ENCODE assay signal across 14 cellular contexts in the genomic region with DNA sequence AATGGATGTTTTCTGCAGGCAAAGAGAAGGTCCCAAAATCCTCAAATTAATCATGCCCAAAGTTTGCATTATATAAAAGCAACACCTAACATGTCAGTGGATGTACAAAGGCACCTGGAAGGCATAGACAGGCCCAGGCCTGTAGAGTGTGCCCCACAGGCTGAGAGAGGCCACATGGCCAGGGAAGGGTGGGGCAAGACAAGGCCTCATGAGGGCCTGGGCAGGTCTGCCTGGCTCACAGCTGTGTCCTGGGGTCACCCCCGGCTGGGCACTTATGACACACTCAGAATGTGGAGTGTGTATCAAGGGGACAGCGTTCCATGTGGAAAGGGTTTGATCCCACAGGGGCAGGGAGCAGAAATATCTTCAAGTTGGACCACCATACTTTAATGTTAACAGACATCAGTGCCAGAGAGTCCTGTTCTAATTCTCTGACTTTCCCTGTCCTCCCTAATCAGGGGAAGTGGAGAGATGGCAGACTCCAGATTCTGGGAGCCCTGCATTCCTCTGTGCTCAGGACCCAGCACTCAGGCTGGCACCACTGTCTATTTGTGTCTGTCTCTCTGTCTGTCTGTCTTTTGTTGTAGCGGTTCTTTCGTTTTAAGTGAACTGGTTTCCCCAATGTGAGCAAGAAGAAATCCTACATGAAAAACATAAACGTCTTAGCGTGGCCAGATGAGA.
DNase-seq lines count a peak whose midpoint lies in the region; ATAC-seq, FAIRE-seq and TF ChIP-seq lines count a peak whose summit lies in the region.
"Had no signal": no experiment of that assay in that cellular context is flagged by ENCODE, and none has a peak within 500 bp of the region (broad histone marks: within the 10 kb centered on the region; RNA-seq: fewer than 3 reads in every experiment).

No MANE protein-coding gene starts in this region.

- POLR2A ChIA-PET in PC-3 (lab: Charles Lee; ENCODE audit: unreplicated experiment): no interaction called here

- no peaks in the 10 kb centered on the region for H3K9me2 ChIP-seq in PC-3 (replicated peaks; ENCODE audit: low read length)

- H3K9me3 ChIP-seq in PC-3 (ENCODE audit: low read length) (no peaks in the 10 kb centered on the region), lower lobe of right lung (no peaks in the 10 kb centered on the region), upper lobe of left lung (no peaks in the 10 kb centered on the region)
- H3K9me3 ChIP-seq: adrenal gland had no signal

- ATAC-seq in PC-3 (no peak), lower lobe of right lung (peak; percentile 58 to 69), upper lobe of left lung (ENCODE audit: low FRiP score in 2 of 2) (no peak), GM18909 (IDR thresholded peaks at IDR 0.05; ENCODE audit: poor library complexity, unreplicated experiment) (no peak)
- ATAC-seq: WTC11 had no signal

- no peak for TF ChIP-seq POLR2A in upper lobe of left lung (IDR thresholded peaks at IDR 0.05)

- no peaks in the 10 kb centered on the region for H3F3A ChIP-seq in PC-3 (ENCODE audit: low read length, unreplicated experiment)

- TF ChIP-seq CTCF in PC-3 (conservative IDR thresholded peaks at IDR 0.05; ENCODE audit: low read depth, low read length) (no peak), bronchial epithelial cell (IDR thresholded peaks at IDR 0.05; ENCODE audit: insufficient read depth, low read length, severe bottlenecking) (no peak), lower lobe of right lung (IDR thresholded peaks at IDR 0.05) (no peak), upper lobe of left lung (IDR thresholded peaks at IDR 0.05) (no peak)

- no peak overlapping the region for H3K27ac ChIP-seq in PC-3 (ENCODE audit: low read length)
- peak overlapping the region; percentile 65 for H3K27ac ChIP-seq in lower lobe of right lung
- peak overlapping the region; percentile 43 to 80 (median 66) for H3K27ac ChIP-seq in upper lobe of left lung

- H3K27me3 ChIP-seq in PC-3 (ENCODE audit: low read length) (no peaks in the 10 kb centered on the region), bronchial epithelial cell (ENCODE audit: control insufficient read depth, insufficient read depth, low read length) (no peaks in the 10 kb centered on the region), lower lobe of right lung (ENCODE audit: low read depth) (no peaks in the 10 kb centered on the region), upper lobe of left lung (no peaks in the 10 kb centered on the region)
- H3K27me3 ChIP-seq: adrenal gland had no signal

- no peak for TF ChIP-seq EP300 in upper lobe of left lung (IDR thresholded peaks at IDR 0.05)

- no peak overlapping the region for H3K9ac ChIP-seq in PC-3 (ENCODE audit: low read length)

- intact Hi-C loops in PC-3 (cut with micrococcal nuclease): no loop called here
- intact Hi-C loops in lower lobe of right lung (cut with DNase I): no loop called here

- no peaks in the 10 kb centered on the region for H3K79me2 ChIP-seq in PC-3 (ENCODE audit: low read length)

- 59 to 67% methylated on average over 6 of the region's 6 CpGs for WGBS in upper lobe of left lung, 2 donors

- H3K36me3 ChIP-seq in PC-3 (ENCODE audit: low read depth, low read length): no peaks in the 10 kb centered on the region
- H3K36me3 ChIP-seq in bronchial epithelial cell (ENCODE audit: control insufficient read depth, insufficient read depth, low read length): no peaks in the 10 kb centered on the region
- H3K36me3 ChIP-seq in lower lobe of right lung: no peaks in the 10 kb centered on the region
- no peaks in the 10 kb centered on the region for H3K36me3 ChIP-seq in upper lobe of left lung
- H3K36me3 ChIP-seq: adrenal gland had no signal

- H3K4me1 ChIP-seq in PC-3 (ENCODE audit: insufficient read depth, low read length) (peaks cover 10% of the 10 kb centered on the region), lower lobe of right lung (peaks cover 13% of the 10 kb centered on the region), upper lobe of left lung (peaks cover 16 to 22% (median 20%) of the 10 kb centered on the region in 4 donors)
- H3K4me1 ChIP-seq: adrenal gland had no signal

- no peak overlapping the region for H2AFZ ChIP-seq in PC-3 (ENCODE audit: low read length)

- H3K4me3 ChIP-seq in PC-3 (ENCODE audit: low read length): no peak overlapping the region
- peak overlapping the region; percentile 40 for H3K4me3 ChIP-seq in bronchial epithelial cell (ENCODE audit: low read depth, low read length)
- H3K4me3 ChIP-seq in lower lobe of right lung: no peak overlapping the region
- no peak overlapping the region for H3K4me3 ChIP-seq in upper lobe of left lung
- H3K4me3 ChIP-seq: adrenal gland, lung had no signal

- no TSS peak for BruUV-seq in PC-3 (replicated peaks; lab: Mats Ljungman, UMichigan)

- 0 out of 2 replicates have a peak overlapping the region, but pooled peaks have one; percentile 16 for H3K4me2 ChIP-seq in PC-3 (ENCODE audit: low read length)

- CTCF ChIA-PET in PC-3 (lab: Charles Lee): no interaction called here

- FAIRE-seq in bronchial epithelial cell (lab: Jason Lieb, UNC): peak; percentile 62

- no peaks in the 10 kb centered on the region for H4K20me1 ChIP-seq in PC-3 (ENCODE audit: low read length)

- DNase-seq in PC-3: no peak
- peak; percentile 96 for DNase-seq in bronchial epithelial cell (ENCODE audit: low read depth)
- no peak for DNase-seq in lower lobe of right lung
- DNase-seq in upper lobe of left lung: peak; percentile 9 to 44
- no peak for DNase-seq in NCI-H526 treated with DMSO at 0.1 percent for 48 hours (lab: John Stamatoyannopoulos, UW)
- no peak for DNase-seq in NCI-H1436 treated with DMSO at 0.1 percent for 48 hours (lab: John Stamatoyannopoulos, UW)
- DNase-seq: activated CD8-positive, alpha-beta memory T cell treated with anti-CD3 and anti-CD28 coated beads, Interleukin-2, amount 50 U/mL, for 48 hours; CD4-positive, CD25-positive, alpha-beta regulatory T cell; effector CD4-positive, alpha-beta T cell; stimulated activated CD4-positive, alpha-beta T cell treated with anti-CD3 and anti-CD28 coated beads, Interleukin-2, amount 100 ng/mL, for 24 hours had no signal

Comparison
In these comparisons a context has a peak if more than half of its experiments do, and no peak if none do; other contexts are left out.
1. ATAC-seq: peak in lower lobe of right lung (2 of 2); none in PC-3 (single experiment), upper lobe of left lung (0 of 2) and GM18909 (single experiment).
2. DNase-seq: peak in bronchial epithelial cell (single experiment) and upper lobe of left lung (2 of 2); none in PC-3 (single experiment), lower lobe of right lung (single experiment), NCI-H526 treated with DMSO at 0.1 percent for 48 hours (single experiment) and NCI-H1436 treated with DMSO at 0.1 percent for 48 hours (single experiment).